1 cellular context compared by ENCODE assay signal in the genomic region with DNA sequence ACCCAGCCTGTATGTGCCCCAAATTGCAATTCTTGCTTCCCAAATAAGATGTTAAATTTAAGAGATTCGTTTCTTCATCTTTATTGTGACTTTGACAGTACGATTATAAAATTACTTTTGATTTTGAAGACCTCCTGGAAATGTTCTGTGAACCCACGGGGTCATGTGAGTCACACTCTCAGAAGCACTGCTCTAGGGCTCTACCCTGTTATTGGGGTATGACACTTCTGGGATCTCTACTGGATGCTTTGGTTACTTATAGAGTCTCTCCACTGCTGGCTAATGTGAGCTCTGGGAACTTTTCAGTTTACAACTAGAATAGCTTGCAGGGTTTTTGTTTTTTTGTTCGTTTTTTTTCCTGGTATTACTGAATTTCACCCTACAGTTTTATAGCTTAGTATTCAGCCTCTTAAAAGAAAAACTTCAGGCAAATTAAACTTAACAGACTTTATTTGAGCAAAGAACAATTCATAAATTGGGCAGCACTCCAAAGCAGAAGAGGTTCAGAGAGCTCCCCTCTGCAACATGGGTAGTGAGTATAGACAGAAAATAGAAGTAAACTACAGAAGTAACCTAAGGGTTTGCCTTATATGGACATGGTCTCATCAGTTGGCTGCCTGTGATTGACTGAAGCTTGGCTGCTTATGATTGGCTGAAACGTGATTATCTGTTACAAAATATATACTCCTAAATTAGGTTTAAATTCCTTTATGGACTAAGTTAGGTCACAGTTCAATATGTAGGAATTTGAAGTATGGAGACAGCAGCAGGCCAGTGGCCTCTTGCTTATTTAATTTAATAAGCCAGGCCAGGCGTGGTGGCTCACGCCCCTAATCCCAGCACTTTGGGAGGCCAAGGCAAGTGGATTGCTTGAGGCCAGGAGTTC.
TF ChIP-seq lines count a peak whose summit lies in the region.

No MANE protein-coding gene starts in this region.

TF ChIP-seq in IMR-90, 13 proteins besides CTCF, POLR2A, EP300 and RAD21:
- TF ChIP-seq FOS (IDR thresholded peaks at IDR 0.05; ENCODE audit: low read depth, low read length) (no peak), CHD1 (IDR thresholded peaks at IDR 0.05; ENCODE audit: low read depth, low read length) (no peak), BHLHE40 (IDR thresholded peaks at IDR 0.05; ENCODE audit: low read depth, low read length) (no peak), RFX5 (IDR thresholded peaks at IDR 0.05; ENCODE audit: low read depth, low read length) (no peak), USF2 (IDR thresholded peaks at IDR 0.05; ENCODE audit: low read depth, low read length) (no peak), MXI1 (IDR thresholded peaks at IDR 0.05; ENCODE audit: borderline replicate concordance, low read depth, low read length) (no peak), NFE2L2 (IDR thresholded peaks at IDR 0.05; ENCODE audit: low read depth, low read length) (no peak), RCOR1 (IDR thresholded peaks at IDR 0.05; ENCODE audit: insufficient replicate concordance, low read length) (no peak), SMC3 (IDR thresholded peaks at IDR 0.05; ENCODE audit: low read depth, low read length) (no peak), MAZ (IDR thresholded peaks at IDR 0.05; ENCODE audit: borderline replicate concordance, low read depth, low read length) (no peak), CEBPB (IDR thresholded peaks at IDR 0.05; ENCODE audit: low read depth, low read length) (no peak), MAFK (IDR thresholded peaks at IDR 0.05; ENCODE audit: low read depth, low read length) (no peak)
- TF ChIP-seq, protein P1, sequence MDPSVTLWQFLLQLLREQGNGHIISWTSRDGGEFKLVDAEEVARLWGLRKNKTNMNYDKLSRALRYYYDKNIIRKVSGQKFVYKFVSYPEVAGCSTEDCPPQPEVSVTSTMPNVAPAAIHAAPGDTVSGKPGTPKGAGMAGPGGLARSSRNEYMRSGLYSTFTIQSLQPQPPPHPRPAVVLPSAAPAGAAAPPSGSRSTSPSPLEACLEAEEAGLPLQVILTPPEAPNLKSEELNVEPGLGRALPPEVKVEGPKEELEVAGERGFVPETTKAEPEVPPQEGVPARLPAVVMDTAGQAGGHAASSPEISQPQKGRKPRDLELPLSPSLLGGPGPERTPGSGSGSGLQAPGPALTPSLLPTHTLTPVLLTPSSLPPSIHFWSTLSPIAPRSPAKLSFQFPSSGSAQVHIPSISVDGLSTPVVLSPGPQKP (IDR thresholded peaks at IDR 0.05; ENCODE audit: borderline replicate concordance, low read depth, low read length): no peak
